18 cellular contexts compared by ENCODE assay signal in genomic region chr11:129268371-129268770, GRCh38.
DNase-seq lines count a peak whose midpoint lies in the region; TF ChIP-seq lines count a peak whose summit lies in the region.
"Had no signal": no experiment of that assay in that cellular context is flagged by ENCODE, and none has a peak within 500 bp of the region (broad histone marks: within the 10 kb centered on the region; RNA-seq: fewer than 3 reads in every experiment).

No MANE protein-coding gene starts in this region.

- no peak overlapping the region for H3K4me3 ChIP-seq in colonic mucosa
- H3K4me3 ChIP-seq in WERI-Rb-1 (ENCODE audit: low read depth, low read length), result no peak overlapping the region

- peaks cover 13% of the 10 kb centered on the region for H3K9me3 Mint-ChIP-seq in glutamatergic neuron (ENCODE audit: unreplicated experiment)
- H3K9me3 Mint-ChIP-seq: CD8-positive, alpha-beta T cell had no signal

- H3K4me1 Mint-ChIP-seq in glutamatergic neuron (ENCODE audit: low read depth, unreplicated experiment), result peaks cover 39% of the 10 kb centered on the region

- peak overlapping the region; percentile 76 for H3K4me3 Mint-ChIP-seq in glutamatergic neuron (ENCODE audit: unreplicated experiment)
- H3K4me3 Mint-ChIP-seq: CD8-positive, alpha-beta T cell had no signal

- DNase-seq in NCI-H82 (lab: John Stamatoyannopoulos, UW) (peak; percentile 60), NCI-H82 treated with DMSO at 0.1 percent for 48 hours (lab: John Stamatoyannopoulos, UW; ENCODE audit: unreplicated experiment) (no peak), NCI-H524 treated with DMSO at 0.1 percent for 48 hours (lab: John Stamatoyannopoulos, UW) (peak; percentile 52), glutamatergic neuron (no peak), SKM-1 (lab: John Stamatoyannopoulos, UW; ENCODE audit: unreplicated experiment) (no peak), colonic mucosa (no peak), COR-L47 (lab: John Stamatoyannopoulos, UW) (no peak), WERI-Rb-1 (no peak)
- DNase-seq: 8988T; CD8-positive, alpha-beta T cell; GF-D8; NCI-H1048; NCI-H1436 treated with DMSO at 0.1 percent for 48 hours; NCI-H2029 treated with DMSO at 0.1 percent for 48 hours; NCI-H226; PC-3 had no signal

- H3K27me3 Mint-ChIP-seq in glutamatergic neuron (ENCODE audit: unreplicated experiment), result peaks cover 7% of the 10 kb centered on the region

- H3K27ac ChIP-seq in colonic mucosa, result no peak overlapping the region
- H3K27ac ChIP-seq in WERI-Rb-1, result no peak overlapping the region
- H3K27ac ChIP-seq: KMS-11, RWPE1 had no signal

- no peaks in the 10 kb centered on the region for H3K36me3 Mint-ChIP-seq in glutamatergic neuron (ENCODE audit: unreplicated experiment)
- H3K36me3 Mint-ChIP-seq: CD8-positive, alpha-beta T cell had no signal

- no peaks in the 10 kb centered on the region for H3K4me1 ChIP-seq in colonic mucosa

- H3K9me3 ChIP-seq in colonic mucosa (no peaks in the 10 kb centered on the region), WERI-Rb-1 (ENCODE audit: severe bottlenecking) (no peaks in the 10 kb centered on the region)

- H3K27me3 ChIP-seq in colonic mucosa (no peaks in the 10 kb centered on the region), WERI-Rb-1 (ENCODE audit: insufficient read depth, low read depth, severe bottlenecking) (no peaks in the 10 kb centered on the region)

- H3K27ac Mint-ChIP-seq in glutamatergic neuron (ENCODE audit: unreplicated experiment), result peak overlapping the region; percentile 96
- H3K27ac Mint-ChIP-seq: CD8-positive, alpha-beta T cell had no signal

- no peak overlapping the region for H3K9ac ChIP-seq in colonic mucosa (ENCODE audit: low read depth in 2 of 2, low read length in 2 of 2)
- H3K9ac ChIP-seq: KMS-11 had no signal

- H3K36me3 ChIP-seq in colonic mucosa (no peaks in the 10 kb centered on the region), WERI-Rb-1 (peaks cover 12% of the 10 kb centered on the region; the same call in 1 of the 2 replicates)

- intact Hi-C loops in colonic mucosa (cut with DNase I), result no loop called here

- no peak for TF ChIP-seq CTCF in glutamatergic neuron (IDR thresholded peaks at IDR 0.05; ENCODE audit: partially characterized antibody, unreplicated experiment)
- TF ChIP-seq CTCF in colonic mucosa (IDR thresholded peaks at IDR 0.05), result no peak
- no peak for TF ChIP-seq CTCF in WERI-Rb-1 (IDR thresholded peaks at IDR 0.05; ENCODE audit: low read depth, low read length)

Comparison
In these comparisons a context has a peak if more than half of its experiments do, and no peak if none do; other contexts are left out.
1. DNase-seq: peak in NCI-H82 (single experiment) and NCI-H524 treated with DMSO at 0.1 percent for 48 hours (single experiment); none in NCI-H82 treated with DMSO at 0.1 percent for 48 hours (single experiment), glutamatergic neuron (single experiment), SKM-1 (single experiment), colonic mucosa (single experiment), COR-L47 (single experiment) and WERI-Rb-1 (single experiment).